In genomic region chr16:9072806-9073341, GRCh38 we compare ENCODE assay signal across 8 cellular contexts. TPM values are rescaled to one million over a fixed set of nuclear protein-coding genes. Genes with fewer than 3 reads are reported as not detected.
A peak's percentile ranks its signal among the peaks of the same experiment; 100 is the strongest.
DNase-seq lines count a peak whose midpoint lies in the region; ATAC-seq and TF ChIP-seq lines count a peak whose summit lies in the region.

No MANE protein-coding gene starts in this region.

- peak overlapping the region; percentile 73 for H2AFZ ChIP-seq in KMS-11 (ENCODE audit: low read depth)

- no peaks in the 10 kb centered on the region for H3K79me2 ChIP-seq in KMS-11 (ENCODE audit: insufficient read depth, low read depth)

- H4K20me1 ChIP-seq in KMS-11 (ENCODE audit: insufficient read depth), result no peaks in the 10 kb centered on the region

- H3K27me3 ChIP-seq in left ventricle myocardium inferior (ENCODE audit: low read depth), result peaks cover 4% of the 10 kb centered on the region
- H3K27me3 ChIP-seq in KMS-11 (ENCODE audit: insufficient read depth, low read depth), result no peaks in the 10 kb centered on the region

- peaks cover 10 to 11% of the 10 kb centered on the region in 2 donors for H3K9me3 Mint-ChIP-seq in activated naive CD4-positive, alpha-beta T cell treated with anti-CD3 and anti-CD28 coated beads, Interleukin-2, amount 50 U/mL, for 72 hours

- peak overlapping the region; percentile 83 for H3K4me2 ChIP-seq in KMS-11

- no peak overlapping the region for H3K4me3 ChIP-seq in left ventricle myocardium inferior
- no peak overlapping the region for H3K4me3 ChIP-seq in KMS-11 (IDR thresholded peaks at IDR 0.05; ENCODE audit: insufficient read depth, low read depth, low read length)

- H3K9me3 ChIP-seq in left ventricle myocardium inferior (replicated peaks), result peaks cover 4% of the 10 kb centered on the region

- H3K36me3 Mint-ChIP-seq in activated naive CD4-positive, alpha-beta T cell treated with anti-CD3 and anti-CD28 coated beads, Interleukin-2, amount 50 U/mL, for 72 hours, result peaks cover 13 to 21% of the 10 kb centered on the region in 2 donors

- ATAC-seq in Right ventricle myocardium superior (ENCODE audit: poor library complexity), result peak; percentile 38
- peak; percentile 67 to 76 for ATAC-seq in activated naive CD4-positive, alpha-beta T cell treated with anti-CD3 and anti-CD28 coated beads, Interleukin-2, amount 50 U/mL, for 72 hours

- TF ChIP-seq CTCF in left ventricle myocardium inferior (IDR thresholded peaks at IDR 0.05; ENCODE audit: borderline replicate concordance), result no peak
- no peak for TF ChIP-seq CTCF in KMS-11 (conservative IDR thresholded peaks at IDR 0.05; ENCODE audit: low read depth, low read length)

- DNase-seq in Right ventricle myocardium superior (no peak), left ventricle myocardium inferior (no peak), ecto neural progenitor cell (ENCODE audit: low spot score) (no peak), NCI-H1048 (lab: John Stamatoyannopoulos, UW) (no peak), iPS-NIHi11 (ENCODE audit: low spot score) (no peak)
- DNase-seq in activated naive CD4-positive, alpha-beta T cell treated with anti-CD3 and anti-CD28 coated beads, Interleukin-2, amount 50 U/mL, for 72 hours (ENCODE audit: low spot score in 2 of 2), result peak in 1 of 2 donors; percentile 46
- peak; percentile 59 for DNase-seq in stimulated activated CD4-positive, alpha-beta T cell treated with anti-CD3 and anti-CD28 coated beads, Interleukin-4, amount 100 ng/mL, for 24 hours

- H3K27ac ChIP-seq in left ventricle myocardium inferior (replicated peaks) (no peak overlapping the region), KMS-11 (peak overlapping the region; percentile 85)

- H3K27ac Mint-ChIP-seq in activated naive CD4-positive, alpha-beta T cell treated with anti-CD3 and anti-CD28 coated beads, Interleukin-2, amount 50 U/mL, for 72 hours, result peak overlapping the region; percentile 85 to 95

- H3K36me3 ChIP-seq in left ventricle myocardium inferior, result no peaks in the 10 kb centered on the region
- no peaks in the 10 kb centered on the region for H3K36me3 ChIP-seq in KMS-11 (ENCODE audit: insufficient read depth)

- H3K9ac ChIP-seq in KMS-11, result peak overlapping the region; percentile 47

- intact Hi-C loops in Right ventricle myocardium superior (cut with DNase I) (no loop called here), left ventricle myocardium inferior (cut with micrococcal nuclease) (no loop called here)

- no peaks in the 10 kb centered on the region for H3K4me1 ChIP-seq in left ventricle myocardium inferior
- peaks cover 70% of the 10 kb centered on the region for H3K4me1 ChIP-seq in KMS-11 (ENCODE audit: low read depth, poor library complexity, severe bottlenecking)

RNA-seq across cellular contexts. Expression of gene HAPSTR1, which starts 18.6 kb away (rescaled TPM):
- 51.7 TPM for total RNA-seq in Right ventricle myocardium superior
- 52.3 TPM for total RNA-seq in left ventricle myocardium inferior
- 10 to 100 TPM; 48.9 to 52.7 TPM for total RNA-seq in activated naive CD4-positive, alpha-beta T cell treated with anti-CD3 and anti-CD28 coated beads, Interleukin-2, amount 50 U/mL, for 72 hours
